In the genomic region with DNA sequence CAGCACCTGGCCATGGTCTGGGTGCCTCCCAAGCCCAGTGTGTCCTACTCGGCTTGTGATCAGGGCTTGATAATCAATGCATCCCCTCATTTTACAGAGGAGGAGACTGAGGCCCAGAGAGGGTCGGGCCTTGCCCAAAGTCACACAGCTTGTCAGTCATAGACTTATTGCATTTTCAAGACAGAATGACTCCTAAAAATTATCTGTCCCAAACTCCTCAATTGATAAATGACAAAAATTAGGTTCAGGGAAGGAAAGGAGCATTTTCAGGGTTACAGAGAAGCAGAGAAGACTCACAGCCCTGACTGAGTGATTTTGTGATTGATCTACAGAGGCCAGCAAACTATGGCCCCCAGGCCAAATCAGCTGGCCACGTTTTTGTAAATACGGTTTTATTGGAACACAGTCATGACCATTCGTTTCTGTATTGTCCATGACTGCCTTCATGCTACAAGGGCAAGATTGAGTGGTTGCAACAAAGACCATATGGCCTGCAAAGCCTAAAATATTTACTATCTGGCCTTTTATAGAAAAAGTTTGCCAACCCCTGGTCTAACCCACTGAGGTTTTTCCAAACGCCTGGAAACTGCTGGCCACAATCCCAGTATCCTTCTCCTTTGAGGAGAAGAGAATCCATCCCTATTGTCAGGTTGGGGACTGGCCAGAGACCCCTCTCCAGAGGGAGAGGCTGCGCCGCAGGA, we compare ENCODE assay signal across 22 cellular contexts. TPM values are rescaled to one million over a fixed set of nuclear protein-coding genes. Genes with fewer than 3 reads are reported as not detected.
DNase-seq lines count a peak whose midpoint lies in the region; ATAC-seq and TF ChIP-seq lines count a peak whose summit lies in the region.
"Had no signal": no experiment of that assay in that cellular context is flagged by ENCODE, and none has a peak within 500 bp of the region (broad histone marks: within the 10 kb centered on the region; RNA-seq: fewer than 3 reads in every experiment).

No MANE protein-coding gene starts in this region.

- no peak overlapping the region for H3K4me3 Mint-ChIP-seq in mesothelial cell of epicardium
- H3K4me3 Mint-ChIP-seq: activated naive CD4-positive, alpha-beta T cell treated with anti-CD3 and anti-CD28 coated beads for 36 hours; activated T-cell treated with anti-CD3 and anti-CD28 coated beads, Interleukin-2, amount 50 U/mL, for 24 hours; memory B cell; nephron progenitor cell; T-helper 1 cell treated with Interleukin-12 subunit alpha and Interleukin-12 subunit beta and Interleukin-4 antibody, amounts not matched to agents 30 μg/mL and 1 μg/mL, for 36 hours had no signal

- peaks cover 36% of the 10 kb centered on the region for H3K4me1 Mint-ChIP-seq in mesothelial cell of epicardium
- H3K4me1 Mint-ChIP-seq: memory B cell had no signal

- H3K27me3 Mint-ChIP-seq in mesothelial cell of epicardium (ENCODE audit: low read depth): no peaks in the 10 kb centered on the region

- H3K27ac ChIP-seq in cingulate gyrus (ENCODE audit: low read depth, low read length) (peak overlapping the region; percentile 63), substantia nigra (ENCODE audit: low read depth, low read length, poor library complexity, severe bottlenecking) (peak overlapping the region; percentile 47)
- H3K27ac ChIP-seq: WERI-Rb-1 had no signal

- H3K27ac Mint-ChIP-seq in mesothelial cell of epicardium: peak overlapping the region; percentile 57
- H3K27ac Mint-ChIP-seq: activated naive CD4-positive, alpha-beta T cell treated with anti-CD3 and anti-CD28 coated beads for 36 hours; activated T-cell treated with anti-CD3 and anti-CD28 coated beads, Interleukin-2, amount 50 U/mL, for 24 hours; immature natural killer cell; memory B cell; nephron progenitor cell; T-helper 1 cell treated with Interleukin-12 subunit alpha and Interleukin-12 subunit beta and Interleukin-4 antibody, amounts not matched to agents 30 μg/mL and 1 μg/mL, for 36 hours had no signal

- ATAC-seq in HG02798 (IDR thresholded peaks at IDR 0.05; ENCODE audit: poor library complexity, unreplicated experiment): no peak
- ATAC-seq: stimulated activated naive CD8-positive, alpha-beta T cell treated with anti-CD3 and anti-CD28 coated beads, Interleukin-15, Interleukin-2, amounts not matched to agents 100 U/mL and 50 U/mL, for 24 hours had no signal

- DNase-seq in M059J (ENCODE audit: low read depth): peak; percentile 32
- no peak for DNase-seq in mesothelial cell of epicardium (ENCODE audit: low spot score in 2 of 2, unreplicated experiment in 2 of 2)
- DNase-seq in substantia nigra (lab: John Stamatoyannopoulos, UW): peak in 1 of 49 donors; percentile 14
- no peak for DNase-seq in GM19238 (ENCODE audit: insufficient read length, low spot score)
- no peak for DNase-seq in germinal center (ENCODE audit: low spot score)
- DNase-seq: activated CD4-positive, alpha-beta T cell treated with anti-CD3 and anti-CD28 coated beads, Interleukin-2, amount 50 U/mL, for 48 hours; activated naive CD4-positive, alpha-beta T cell treated with anti-CD3 and anti-CD28 coated beads for 36 hours; activated T-cell treated with anti-CD3 and anti-CD28 coated beads, Interleukin-2, amount 50 U/mL, for 24 hours; AML-193; DND-41; NCI-H2081; NCI-H510A treated with DMSO at 0.1 percent for 48 hours; nephron progenitor cell; retina; SHP77; stimulated activated naive CD8-positive, alpha-beta T cell treated with anti-CD3 and anti-CD28 coated beads, Interleukin-15, Interleukin-2, amounts not matched to agents 100 U/mL and 50 U/mL, for 24 hours; WERI-Rb-1 had no signal

- no peaks in the 10 kb centered on the region for H3K9me3 Mint-ChIP-seq in mesothelial cell of epicardium
- H3K9me3 Mint-ChIP-seq: activated naive CD4-positive, alpha-beta T cell treated with anti-CD3 and anti-CD28 coated beads for 36 hours; activated T-cell treated with anti-CD3 and anti-CD28 coated beads, Interleukin-2, amount 50 U/mL, for 24 hours; immature natural killer cell; memory B cell; nephron progenitor cell; T-helper 1 cell treated with Interleukin-12 subunit alpha and Interleukin-12 subunit beta and Interleukin-4 antibody, amounts not matched to agents 30 μg/mL and 1 μg/mL, for 36 hours had no signal

- no peak for TF ChIP-seq CTCF in mesothelial cell of epicardium (IDR thresholded peaks at IDR 0.05; ENCODE audit: unreplicated experiment)

- H3K36me3 Mint-ChIP-seq in mesothelial cell of epicardium: no peaks in the 10 kb centered on the region
- H3K36me3 Mint-ChIP-seq: immature natural killer cell, memory B cell had no signal

RNA-seq across cellular contexts. Expression of a gene that starts 35.1 kb away (rescaled TPM):
- total RNA-seq in M059J (2014; rRNA removed; shearing (Covaris generic)): 6.4 and 15.6 TPM in 2 replicates
- total RNA-seq in mesothelial cell of epicardium: 63.1 to 69.8 TPM (median 67.7 TPM) in 3 replicates
